In genomic region chr7:128434413-128435310, GRCh38 we compare ENCODE assay signal across 1 cellular context.
TF ChIP-seq lines count a peak whose summit lies in the region.

No MANE protein-coding gene starts in this region.

TF ChIP-seq in HepG2, 621 proteins besides CTCF, POLR2A, EP300 and RAD21:
- TF ChIP-seq HMG20A (CRISPR knock-in tag; IDR thresholded peaks at IDR 0.05; ENCODE audit: borderline replicate concordance) (peak; percentile 29; the same call in 1 of the 2 replicates), RXRB (CRISPR knock-in tag; IDR thresholded peaks at IDR 0.05; ENCODE audit: borderline replicate concordance) (0 out of 2 replicates have a peak, but pooled peaks have one; percentile 10), FOSL2 (CRISPR knock-in tag; IDR thresholded peaks at IDR 0.05) (peak; percentile 86), FOXP1 (IDR thresholded peaks at IDR 0.05) (no peak), FOXP1 (CRISPR knock-in tag; IDR thresholded peaks at IDR 0.05) (peak; percentile 75), MIER2 (CRISPR knock-in tag; IDR thresholded peaks at IDR 0.05) (no peak), REPIN1 (CRISPR knock-in tag; IDR thresholded peaks at IDR 0.05; ENCODE audit: borderline replicate concordance, low read depth) (no peak), RARA (CRISPR knock-in tag; IDR thresholded peaks at IDR 0.05) (peak; percentile 47), ZNF136 (CRISPR knock-in tag; IDR thresholded peaks at IDR 0.05; ENCODE audit: low read depth) (no peak), CREB3 (CRISPR knock-in tag; IDR thresholded peaks at IDR 0.05) (no peak), ZNF83 (CRISPR knock-in tag; IDR thresholded peaks at IDR 0.05; ENCODE audit: borderline replicate concordance) (no peak), SAP130 (CRISPR knock-in tag; IDR thresholded peaks at IDR 0.05; ENCODE audit: low read depth) (peak; percentile 43; the same call in 1 of the 2 replicates), TBX3 (IDR thresholded peaks at IDR 0.05; ENCODE audit: borderline replicate concordance) (no peak), MAFF (IDR thresholded peaks at IDR 0.05; ENCODE audit: low read depth, low read length) (peak; percentile 79), CEBPB (IDR thresholded peaks at IDR 0.05; ENCODE audit: borderline replicate concordance, low read depth, low read length) (peak; percentile 67; the same call in 1 of the 2 replicates), BCL6 (CRISPR knock-in tag; IDR thresholded peaks at IDR 0.05) (0 out of 2 replicates have a peak, but pooled peaks have one; percentile 16), CEBPG (CRISPR knock-in tag; IDR thresholded peaks at IDR 0.05) (peak; percentile 50), HNF4A (CRISPR knock-in tag; IDR thresholded peaks at IDR 0.05) (0 out of 2 replicates have a peak, but pooled peaks have one; percentile 13), SALL1 (CRISPR knock-in tag; IDR thresholded peaks at IDR 0.05) (0 out of 2 replicates have a peak, but pooled peaks have one; percentile 22), FOSL1 (CRISPR knock-in tag; IDR thresholded peaks at IDR 0.05; ENCODE audit: borderline replicate concordance) (peak; percentile 39; the same call in 1 of the 2 replicates), MAFK (conservative IDR thresholded peaks at IDR 0.05 in 1 of 2, IDR thresholded peaks at IDR 0.05 in 1 of 2; ENCODE audit: low read length in 2 of 2) (peak; percentile 79 to 81), KAT8 (CRISPR knock-in tag; IDR thresholded peaks at IDR 0.05) (0 out of 2 replicates have a peak, but pooled peaks have one; percentile 14), ZNF850 (CRISPR knock-in tag; conservative IDR thresholded peaks at IDR 0.05) (no peak), NR2F6 (IDR thresholded peaks at IDR 0.05) (0 out of 2 replicates have a peak, but pooled peaks have one; percentile 13), NR2F6 (CRISPR knock-in tag; IDR thresholded peaks at IDR 0.05) (no peak), RBM39 (IDR thresholded peaks at IDR 0.05; ENCODE audit: low read depth, low read length, poor library complexity, severe bottlenecking) (no peak), GATAD2A (CRISPR knock-in tag; IDR thresholded peaks at IDR 0.05) (peak; percentile 54), FOXA3 (CRISPR knock-in tag; IDR thresholded peaks at IDR 0.05) (peak; percentile 48; the same call in 1 of the 2 replicates), HOXA9 (CRISPR knock-in tag; IDR thresholded peaks at IDR 0.05; ENCODE audit: borderline replicate concordance) (no peak)
- TF ChIP-seq, protein P1, sequence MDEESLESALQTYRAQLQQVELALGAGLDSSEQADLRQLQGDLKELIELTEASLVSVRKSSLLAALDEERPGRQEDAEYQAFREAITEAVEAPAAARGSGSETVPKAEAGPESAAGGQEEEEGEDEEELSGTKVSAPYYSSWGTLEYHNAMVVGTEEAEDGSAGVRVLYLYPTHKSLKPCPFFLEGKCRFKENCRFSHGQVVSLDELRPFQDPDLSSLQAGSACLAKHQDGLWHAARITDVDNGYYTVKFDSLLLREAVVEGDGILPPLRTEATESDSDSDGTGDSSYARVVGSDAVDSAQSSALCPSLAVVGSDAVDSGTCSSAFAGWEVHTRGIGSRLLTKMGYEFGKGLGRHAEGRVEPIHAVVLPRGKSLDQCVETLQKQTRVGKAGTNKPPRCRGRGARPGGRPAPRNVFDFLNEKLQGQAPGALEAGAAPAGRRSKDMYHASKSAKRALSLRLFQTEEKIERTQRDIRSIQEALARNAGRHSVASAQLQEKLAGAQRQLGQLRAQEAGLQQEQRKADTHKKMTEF (CRISPR knock-in tag; IDR thresholded peaks at IDR 0.05): 0 out of 2 replicates have a peak, but pooled peaks have one; percentile 23
- TF ChIP-seq, protein P2, sequence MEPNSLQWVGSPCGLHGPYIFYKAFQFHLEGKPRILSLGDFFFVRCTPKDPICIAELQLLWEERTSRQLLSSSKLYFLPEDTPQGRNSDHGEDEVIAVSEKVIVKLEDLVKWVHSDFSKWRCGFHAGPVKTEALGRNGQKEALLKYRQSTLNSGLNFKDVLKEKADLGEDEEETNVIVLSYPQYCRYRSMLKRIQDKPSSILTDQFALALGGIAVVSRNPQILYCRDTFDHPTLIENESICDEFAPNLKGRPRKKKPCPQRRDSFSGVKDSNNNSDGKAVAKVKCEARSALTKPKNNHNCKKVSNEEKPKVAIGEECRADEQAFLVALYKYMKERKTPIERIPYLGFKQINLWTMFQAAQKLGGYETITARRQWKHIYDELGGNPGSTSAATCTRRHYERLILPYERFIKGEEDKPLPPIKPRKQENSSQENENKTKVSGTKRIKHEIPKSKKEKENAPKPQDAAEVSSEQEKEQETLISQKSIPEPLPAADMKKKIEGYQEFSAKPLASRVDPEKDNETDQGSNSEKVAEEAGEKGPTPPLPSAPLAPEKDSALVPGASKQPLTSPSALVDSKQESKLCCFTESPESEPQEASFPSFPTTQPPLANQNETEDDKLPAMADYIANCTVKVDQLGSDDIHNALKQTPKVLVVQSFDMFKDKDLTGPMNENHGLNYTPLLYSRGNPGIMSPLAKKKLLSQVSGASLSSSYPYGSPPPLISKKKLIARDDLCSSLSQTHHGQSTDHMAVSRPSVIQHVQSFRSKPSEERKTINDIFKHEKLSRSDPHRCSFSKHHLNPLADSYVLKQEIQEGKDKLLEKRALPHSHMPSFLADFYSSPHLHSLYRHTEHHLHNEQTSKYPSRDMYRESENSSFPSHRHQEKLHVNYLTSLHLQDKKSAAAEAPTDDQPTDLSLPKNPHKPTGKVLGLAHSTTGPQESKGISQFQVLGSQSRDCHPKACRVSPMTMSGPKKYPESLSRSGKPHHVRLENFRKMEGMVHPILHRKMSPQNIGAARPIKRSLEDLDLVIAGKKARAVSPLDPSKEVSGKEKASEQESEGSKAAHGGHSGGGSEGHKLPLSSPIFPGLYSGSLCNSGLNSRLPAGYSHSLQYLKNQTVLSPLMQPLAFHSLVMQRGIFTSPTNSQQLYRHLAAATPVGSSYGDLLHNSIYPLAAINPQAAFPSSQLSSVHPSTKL (CRISPR knock-in tag; IDR thresholded peaks at IDR 0.05): peak; percentile 53
- TF ChIP-seq, protein P3, sequence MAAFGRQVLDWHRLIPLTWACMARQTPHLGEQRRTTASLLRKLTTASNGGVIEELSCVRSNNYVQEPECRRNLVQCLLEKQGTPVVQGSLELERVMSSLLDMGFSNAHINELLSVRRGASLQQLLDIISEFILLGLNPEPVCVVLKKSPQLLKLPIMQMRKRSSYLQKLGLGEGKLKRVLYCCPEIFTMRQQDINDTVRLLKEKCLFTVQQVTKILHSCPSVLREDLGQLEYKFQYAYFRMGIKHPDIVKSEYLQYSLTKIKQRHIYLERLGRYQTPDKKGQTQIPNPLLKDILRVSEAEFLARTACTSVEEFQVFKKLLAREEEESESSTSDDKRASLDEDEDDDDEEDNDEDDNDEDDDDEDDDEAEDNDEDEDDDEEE (CRISPR knock-in tag; IDR thresholded peaks at IDR 0.05): no peak
- TF ChIP-seq, protein P4, sequence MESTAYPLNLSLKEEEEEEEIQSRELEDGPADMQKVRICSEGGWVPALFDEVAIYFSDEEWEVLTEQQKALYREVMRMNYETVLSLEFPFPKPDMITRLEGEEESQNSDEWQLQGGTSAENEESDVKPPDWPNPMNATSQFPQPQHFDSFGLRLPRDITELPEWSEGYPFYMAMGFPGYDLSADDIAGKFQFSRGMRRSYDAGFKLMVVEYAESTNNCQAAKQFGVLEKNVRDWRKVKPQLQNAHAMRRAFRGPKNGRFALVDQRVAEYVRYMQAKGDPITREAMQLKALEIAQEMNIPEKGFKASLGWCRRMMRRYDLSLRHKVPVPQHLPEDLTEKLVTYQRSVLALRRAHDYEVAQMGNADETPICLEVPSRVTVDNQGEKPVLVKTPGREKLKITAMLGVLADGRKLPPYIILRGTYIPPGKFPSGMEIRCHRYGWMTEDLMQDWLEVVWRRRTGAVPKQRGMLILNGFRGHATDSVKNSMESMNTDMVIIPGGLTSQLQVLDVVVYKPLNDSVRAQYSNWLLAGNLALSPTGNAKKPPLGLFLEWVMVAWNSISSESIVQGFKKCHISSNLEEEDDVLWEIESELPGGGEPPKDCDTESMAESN (CRISPR knock-in tag; conservative IDR thresholded peaks at IDR 0.05): no peak
